ENCODE assay signal across 8 cellular contexts in genomic region chr5:150777685-150778084, GRCh38. TPM values are rescaled to one million over a fixed set of nuclear protein-coding genes. Genes with fewer than 3 reads are reported as not detected.
DNase-seq lines count a peak whose midpoint lies in the region; ATAC-seq and TF ChIP-seq lines count a peak whose summit lies in the region.

No MANE protein-coding gene starts in this region.

- H3K9me3 Mint-ChIP-seq in chondrocyte (ENCODE audit: low read depth) = no peaks in the 10 kb centered on the region
- no peaks in the 10 kb centered on the region for H3K9me3 Mint-ChIP-seq in natural killer cell

- intact Hi-C loops in natural killer cell (cut with micrococcal nuclease) = loop anchor here (2.0 kb wide), 1 partner anchor 215 kb away; no protein-coding TSS in a partner anchor

- H3K4me3 Mint-ChIP-seq in chondrocyte (ENCODE audit: unreplicated experiment) = peak overlapping the region; percentile 91
- H3K4me3 Mint-ChIP-seq in natural killer cell = peak overlapping the region; percentile 91

- H3K36me3 ChIP-seq in H7 (replicated peaks; ENCODE audit: control insufficient read depth, insufficient read depth, low read length) = no peaks in the 10 kb centered on the region

- ATAC-seq in natural killer cell = no peak

- TF ChIP-seq CTCF in AG09309 (IDR thresholded peaks at IDR 0.05; ENCODE audit: control insufficient read depth, insufficient read depth, low read depth, low read length, missing control alignments) = no peak
- TF ChIP-seq CTCF in chondrocyte (IDR thresholded peaks at IDR 0.05) = no peak
- TF ChIP-seq CTCF in natural killer cell (IDR thresholded peaks at IDR 0.05) = no peak

- H3K27me3 Mint-ChIP-seq in chondrocyte (ENCODE audit: low read depth) (no peaks in the 10 kb centered on the region), natural killer cell (ENCODE audit: low read depth in 2 of 2) (peaks cover 5 to 8% of the 10 kb centered on the region in 2 donors)

- H3K4me1 Mint-ChIP-seq in chondrocyte (ENCODE audit: low read depth) (peaks cover 46% of the 10 kb centered on the region), natural killer cell (peaks cover 40 to 45% of the 10 kb centered on the region in 2 donors)

- H3K36me3 Mint-ChIP-seq in chondrocyte (ENCODE audit: low read depth) (no peaks in the 10 kb centered on the region), natural killer cell (no peaks in the 10 kb centered on the region)

- H3K27me3 ChIP-seq in H7 (ENCODE audit: control insufficient read depth, insufficient read depth, low read length) = peaks cover 6% of the 10 kb centered on the region

- H3K27ac Mint-ChIP-seq in chondrocyte (ENCODE audit: unreplicated experiment) = peak overlapping the region; percentile 8
- H3K27ac Mint-ChIP-seq in natural killer cell = peak overlapping the region in 1 of 2 donors; percentile 93

- H3K4me3 ChIP-seq in AG09309 (ENCODE audit: control insufficient read depth, low read depth, low read length) (0 out of 2 replicates have a peak overlapping the region, but pooled peaks have one; percentile 98), H7 (ENCODE audit: insufficient read depth, low read depth, low read length) (no peak overlapping the region)

- DNase-seq in AG09309 (ENCODE audit: low read depth) = no peak
- DNase-seq in M059J (ENCODE audit: low read depth) = peak; percentile 14
- DNase-seq in chondrocyte (ENCODE audit: low spot score) = no peak
- no peak for DNase-seq in natural killer cell
- no peak for DNase-seq in stimulated activated CD4-positive, alpha-beta T cell treated with anti-CD3 and anti-CD28 coated beads, Interleukin-2, amount 100 ng/mL, for 48 hours
- no peak for DNase-seq in H7
- DNase-seq in COLO829 (ENCODE audit: low spot score) = no peak
- DNase-seq in NCI-H1092 (lab: John Stamatoyannopoulos, UW) = no peak

RNA-seq across cellular contexts. Expression of gene SMIM3, which starts 0.9 kb away (rescaled TPM):
- 73.1 and 92.7 TPM in 2 replicates for total RNA-seq in M059J (2014; rRNA removed; shearing (Covaris generic))
- total RNA-seq in chondrocyte (9.0 to 13.0 TPM (median 12.5 TPM) in 3 replicates), natural killer cell (1 to 10 TPM; 7.0 to 9.4 (median 8.9) TPM)
- total RNA-seq in H7 (2014; rRNA removed; shearing (Covaris generic)) = 3.0 and 5.2 TPM in 2 replicates

RNA-seq across cellular contexts. Expression of gene DCTN4, which starts 18.9 kb away (rescaled TPM):
- 48.1 and 66.2 TPM in 2 replicates for total RNA-seq in M059J (2014; rRNA removed; shearing (Covaris generic))
- total RNA-seq in chondrocyte = 50.5 to 54.8 TPM (median 50.8 TPM) in 3 replicates
- 100 to 1,000 TPM in 1 of 3 donors, 10 to 100 TPM in 2; 90.0 to 108 (median 92.0) TPM for total RNA-seq in natural killer cell
- 28.3 and 37.7 TPM in 2 replicates for total RNA-seq in H7 (2014; rRNA removed; shearing (Covaris generic))
